Comparison of ENCODE assay signal across 1 cellular context in the genomic region with DNA sequence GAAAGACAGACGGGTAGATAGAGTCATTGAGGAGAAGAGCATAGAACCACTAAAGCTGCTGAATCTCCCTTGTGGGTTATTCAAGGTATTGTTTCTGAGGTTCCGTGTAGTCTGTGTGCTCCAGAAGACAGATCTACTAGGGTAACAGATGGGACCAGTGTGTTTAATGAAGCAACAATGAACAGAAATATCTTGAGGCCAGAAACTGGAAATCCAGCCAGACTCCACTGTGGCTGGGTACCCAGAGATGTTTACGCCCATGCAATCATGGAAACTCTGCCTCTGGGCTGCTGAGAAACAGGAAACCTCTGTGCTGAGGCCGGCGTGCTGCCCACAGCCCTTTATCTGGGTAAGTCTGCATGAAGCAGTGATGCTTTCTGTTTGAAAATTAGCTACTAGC.
TF ChIP-seq lines count a peak whose summit lies in the region.

No MANE protein-coding gene starts in this region.

TF ChIP-seq in GM12878, 131 proteins besides CTCF, POLR2A, EP300 and RAD21:
- TF ChIP-seq NFYA (IDR thresholded peaks at IDR 0.05; ENCODE audit: borderline replicate concordance, low read depth, low read length) (no peak), MLLT1 (IDR thresholded peaks at IDR 0.05) (no peak), GATAD2B (conservative IDR thresholded peaks at IDR 0.05; ENCODE audit: low read depth) (no peak), PAX5 (IDR thresholded peaks at IDR 0.05; ENCODE audit: borderline replicate concordance, low read depth, low read length) (no peak), HDGF (IDR thresholded peaks at IDR 0.05) (no peak), ZZZ3 (IDR thresholded peaks at IDR 0.05; ENCODE audit: control insufficient read depth, insufficient read length, low read depth) (no peak), RBBP5 (conservative IDR thresholded peaks at IDR 0.05) (no peak), CUX1 (IDR thresholded peaks at IDR 0.05; ENCODE audit: insufficient replicate concordance, low read depth, low read length) (no peak)
